24 cellular contexts compared by ENCODE assay signal in the genomic region with DNA sequence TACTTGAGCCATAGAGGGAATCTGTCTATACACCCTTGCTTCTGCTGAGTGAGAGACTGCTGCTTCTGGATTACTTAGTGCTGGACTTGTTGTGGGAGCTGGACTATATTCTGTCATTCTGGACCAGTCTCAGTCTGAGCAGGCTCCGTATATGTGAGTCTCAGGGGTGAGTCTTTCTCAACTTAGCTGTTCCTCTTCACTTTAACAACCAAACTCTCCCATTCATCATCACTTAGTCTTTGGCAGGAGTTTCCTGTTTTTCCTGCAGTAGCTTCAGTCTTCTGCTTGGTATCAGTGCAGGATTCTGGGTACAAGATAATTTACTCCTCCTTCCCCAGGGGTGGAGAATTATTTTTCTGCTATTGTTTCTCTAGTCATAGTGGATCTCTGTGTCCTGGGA.
A peak's percentile ranks its signal among the peaks of the same experiment; 100 is the strongest.
DNase-seq lines count a peak whose midpoint lies in the region; ATAC-seq and TF ChIP-seq lines count a peak whose summit lies in the region.
"Had no signal": no experiment of that assay in that cellular context is flagged by ENCODE, and none has a peak within 500 bp of the region (broad histone marks: within the 10 kb centered on the region; RNA-seq: fewer than 3 reads in every experiment).

No MANE protein-coding gene starts in this region.

- no peak overlapping the region for H3K27ac ChIP-seq in esophagus muscularis mucosa (replicated peaks in 1 of 4)
- H3K27ac ChIP-seq: HL-60, SJCRH30 had no signal

- no peak overlapping the region for H3K4me3 ChIP-seq in fibroblast of the aortic adventitia (ENCODE audit: low read depth, low read length)
- no peak overlapping the region for H3K4me3 ChIP-seq in esophagus muscularis mucosa
- H3K4me3 ChIP-seq: GM12878, SJCRH30 had no signal

- H3K4me1 ChIP-seq in esophagus muscularis mucosa = no peaks in the 10 kb centered on the region
- H3K4me1 ChIP-seq: SJCRH30 had no signal

- TF ChIP-seq EP300 in esophagus muscularis mucosa (IDR thresholded peaks at IDR 0.05) = no peak

- intact Hi-C loops in esophagus muscularis mucosa (cut with DNase I) = no loop called here

- peak; percentile 2 for DNase-seq in A172 (ENCODE audit: low spot score)
- DNase-seq in GM03348 (ENCODE audit: low spot score) = peak; percentile 8
- peak; percentile 65 for DNase-seq in amniotic epithelial cell (ENCODE audit: low read depth)
- DNase-seq in fibroblast of the aortic adventitia (ENCODE audit: low read depth) = peak; percentile 20
- DNase-seq in NCI-H526 (lab: John Stamatoyannopoulos, UW) = no peak
- DNase-seq in activated effector memory CD4-positive, alpha-beta T cell treated with anti-CD3 and anti-CD28 coated beads, Interleukin-2, amount 50 U/mL, for 16 hours = no peak
- DNase-seq in esophagus muscularis mucosa (ENCODE audit: extremely low spot score) = no peak
- DNase-seq: 8988T; CD4-positive, CD25-positive, alpha-beta regulatory T cell; DMS79; H7; KBM-7; NCI-H1092 treated with DMSO at 0.1 percent for 48 hours; NCI-H1436 treated with DMSO at 0.1 percent for 48 hours; NCI-H1930; NCI-H345; NCI-H524; NCI-H82; OCI-M1; SJCRH30 had no signal

- no peak for TF ChIP-seq POLR2A in esophagus muscularis mucosa (IDR thresholded peaks at IDR 0.05; ENCODE audit: low read depth)

- no peaks in the 10 kb centered on the region for H3K27me3 ChIP-seq in esophagus muscularis mucosa
- H3K27me3 ChIP-seq: SJCRH30 had no signal

- H3K36me3 ChIP-seq in esophagus muscularis mucosa = no peaks in the 10 kb centered on the region
- H3K36me3 ChIP-seq: SJCRH30 had no signal

- 21% methylated on average over 1 of the region's 1 CpG for WGBS in esophagus muscularis mucosa

- ATAC-seq in HG03469 (IDR thresholded peaks at IDR 0.05; ENCODE audit: unreplicated experiment) = no peak
- ATAC-seq: GM12878, HepG2 had no signal

- TF ChIP-seq CTCF in fibroblast of the aortic adventitia (IDR thresholded peaks at IDR 0.05; ENCODE audit: insufficient read depth, low read length) (no peak), esophagus muscularis mucosa (IDR thresholded peaks at IDR 0.05) (no peak)

- no peaks in the 10 kb centered on the region for H3K9me3 ChIP-seq in esophagus muscularis mucosa
- H3K9me3 ChIP-seq: SJCRH30 had no signal

Comparison
In these comparisons a context has a peak if more than half of its experiments do, and no peak if none do; other contexts are left out.
1. DNase-seq: peak in A172 (single experiment), GM03348 (single experiment), amniotic epithelial cell (single experiment) and fibroblast of the aortic adventitia (single experiment); none in NCI-H526 (0 of 2), activated effector memory CD4-positive, alpha-beta T cell treated with anti-CD3 and anti-CD28 coated beads, Interleukin-2, amount 50 U/mL, for 16 hours (single experiment) and esophagus muscularis mucosa (single experiment).